8 cellular contexts compared by ENCODE assay signal in the genomic region with DNA sequence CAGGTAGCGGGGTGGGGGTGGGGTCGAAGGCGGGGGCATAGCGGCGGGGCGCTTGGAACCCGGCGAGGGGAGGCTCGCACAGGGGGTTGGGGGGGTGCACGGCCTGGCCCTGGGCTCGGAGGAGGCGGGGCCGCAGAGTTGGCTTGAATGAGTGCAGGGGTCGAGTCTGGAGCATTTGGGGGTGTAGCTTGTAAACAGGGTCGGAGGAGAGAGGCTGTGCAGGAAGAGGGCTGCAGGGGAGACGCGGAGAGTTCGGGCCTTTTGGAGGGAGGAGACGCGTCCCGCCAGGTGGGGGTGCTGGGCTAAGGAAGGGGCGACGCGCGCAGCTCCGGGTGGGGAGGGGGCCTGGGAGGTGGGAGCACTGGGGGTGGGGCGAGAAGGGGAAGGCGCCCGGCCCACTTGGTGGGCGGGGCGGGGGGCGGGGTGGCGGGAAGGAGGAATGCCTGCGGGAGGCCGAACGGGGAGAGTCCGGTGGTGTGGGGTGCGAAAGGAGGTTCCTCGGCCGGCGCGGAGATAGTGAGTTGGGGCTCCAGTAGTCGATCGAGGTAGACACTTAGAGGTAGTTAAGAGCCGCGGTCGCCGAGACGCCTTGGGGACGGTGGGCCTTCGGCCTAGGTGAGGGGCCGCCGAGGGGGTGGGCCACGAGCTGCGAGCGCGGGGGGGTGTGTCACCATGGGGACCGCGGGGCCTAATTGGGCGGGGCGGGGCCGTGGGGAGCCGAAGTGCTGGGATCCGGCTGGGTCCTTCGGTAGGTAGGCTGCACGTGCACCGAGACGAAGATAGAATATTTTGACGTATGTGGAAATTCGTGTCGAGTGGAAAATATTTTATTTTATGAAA. TPM values are rescaled to one million over a fixed set of nuclear protein-coding genes. Genes with fewer than 3 reads are reported as not detected.
DNase-seq lines count a peak whose midpoint lies in the region; ATAC-seq, FAIRE-seq and TF ChIP-seq lines count a peak whose summit lies in the region.

No MANE protein-coding gene starts in this region.

- H3K27ac Mint-ChIP-seq in activated naive CD4-positive, alpha-beta T cell treated with anti-CD3 and anti-CD28 coated beads, Interleukin-2, amount 50 U/mL, for 24 hours, result peak overlapping the region; percentile 86
- H3K27ac Mint-ChIP-seq in glutamatergic neuron (ENCODE audit: unreplicated experiment), result peak overlapping the region; percentile 28

- H3K9me2 ChIP-seq in SK-N-SH, result no peaks in the 10 kb centered on the region

- TF ChIP-seq RAD21 in SK-N-SH (IDR thresholded peaks at IDR 0.05; ENCODE audit: low read length), result no peak

- H3K36me3 ChIP-seq in SK-N-SH (replicated peaks in 1 of 2; ENCODE audit: control insufficient read depth in 1 of 2, insufficient read depth in 2 of 2, low read length in 1 of 2) (peaks cover 2 to 12% of the 10 kb centered on the region in 2 experiments), pancreas (no peaks in the 10 kb centered on the region), thyroid gland (no peaks in the 10 kb centered on the region)

- no peaks in the 10 kb centered on the region for H3K27me3 Mint-ChIP-seq in activated naive CD4-positive, alpha-beta T cell treated with anti-CD3 and anti-CD28 coated beads, Interleukin-2, amount 50 U/mL, for 24 hours
- H3K27me3 Mint-ChIP-seq in glutamatergic neuron (ENCODE audit: unreplicated experiment), result peaks cover 4% of the 10 kb centered on the region

- peaks cover 47% of the 10 kb centered on the region for H4K20me1 ChIP-seq in SK-N-SH (ENCODE audit: insufficient read depth)

- peak overlapping the region; percentile 97 for H3K4me2 ChIP-seq in SK-N-SH

- CTCF ChIA-PET in SK-N-SH (lab: Yijun Ruan, JAX), result interaction anchor here (1.0 to 9.2 kb wide), 7 partner anchors 9 to 449 kb away, joined by 3 to 98 read pairs (median 6); no protein-coding TSS in a partner anchor

- intact Hi-C loops in pancreas (cut with DNase I), result no loop called here
- intact Hi-C loops in thyroid gland (cut with DNase I), result loop anchor here (5.0 kb wide), 1 partner anchor 124 kb away; a partner anchor contains a TSS

- H3K27me3 ChIP-seq in SK-N-SH (ENCODE audit: insufficient read depth) (no peaks in the 10 kb centered on the region), pancreas (no peaks in the 10 kb centered on the region), thyroid gland (no peaks in the 10 kb centered on the region)

- H3K9ac ChIP-seq in SK-N-SH, result peak overlapping the region; percentile 95

- peak; percentile 67 for DNase-seq in ELF-1 (ENCODE audit: low read depth, low spot score)
- peak; percentile 67 for DNase-seq in H54 (ENCODE audit: insufficient read length, low spot score)
- peak; percentile 43 for DNase-seq in LoVo (ENCODE audit: low spot score)
- DNase-seq in SK-N-SH, result peak; percentile 98
- DNase-seq in glutamatergic neuron, result peak; percentile 71
- peak; percentile 50 to 87 (median 70) for DNase-seq in pancreas
- peak; percentile 71 to 73 for DNase-seq in thyroid gland

- H3K9me3 Mint-ChIP-seq in activated naive CD4-positive, alpha-beta T cell treated with anti-CD3 and anti-CD28 coated beads, Interleukin-2, amount 50 U/mL, for 24 hours, result no peaks in the 10 kb centered on the region
- peaks cover 2% of the 10 kb centered on the region for H3K9me3 Mint-ChIP-seq in glutamatergic neuron (ENCODE audit: unreplicated experiment)

- FAIRE-seq in H54 (lab: Jason Lieb, UNC), result no peak
- no peak for FAIRE-seq in pancreas (lab: Jason Lieb, UNC)

- H3K9me3 ChIP-seq in SK-N-SH (no peaks in the 10 kb centered on the region), pancreas (no peaks in the 10 kb centered on the region), thyroid gland (no peaks in the 10 kb centered on the region)

- 2% methylated on average over 67 of the region's 71 CpGs for WGBS in SK-N-SH (ENCODE audit: low lambda C conversion rate)
- WGBS in pancreas, 2 donors, result 1% methylated on average over 61 to 70 of the region's 71 CpGs
- 0 to 1% methylated on average over 35 to 52 of the region's 71 CpGs for WGBS in thyroid gland, 2 donors

- TF ChIP-seq EP300 in SK-N-SH (IDR thresholded peaks at IDR 0.05; ENCODE audit: borderline replicate concordance in 1 of 2, low read depth in 1 of 2, low read length in 1 of 2), result no peak

- peaks cover 7% of the 10 kb centered on the region for H3F3A ChIP-seq in SK-N-SH (replicated peaks; ENCODE audit: insufficient read depth)

- peak overlapping the region; percentile 90 for H3K4me3 Mint-ChIP-seq in activated naive CD4-positive, alpha-beta T cell treated with anti-CD3 and anti-CD28 coated beads, Interleukin-2, amount 50 U/mL, for 24 hours
- H3K4me3 Mint-ChIP-seq in glutamatergic neuron (ENCODE audit: unreplicated experiment), result peak overlapping the region; percentile 83

- no peak for TF ChIP-seq POLR2A in H54 (IDR thresholded peaks at IDR 0.05; ENCODE audit: low read depth, low read length)
- no peak for TF ChIP-seq POLR2A in thyroid gland (IDR thresholded peaks at IDR 0.05)

- POLR2A ChIA-PET in SK-N-SH (lab: Yijun Ruan, JAX), result interaction anchor here (0.7 to 2.8 kb wide), 8 partner anchors 8 to 439 kb away, joined by 3 to 10 read pairs (median 3); a partner anchor contains a TSS

- H3K27ac ChIP-seq in SK-N-SH (ENCODE audit: low read depth in 2 of 2, low read length in 1 of 2) (peak overlapping the region; percentile 89 to 94), pancreas (peak overlapping the region; percentile 82 to 92 (median 92)), thyroid gland (peak overlapping the region; percentile 74 to 94 (median 76))

- H3K36me3 Mint-ChIP-seq in activated naive CD4-positive, alpha-beta T cell treated with anti-CD3 and anti-CD28 coated beads, Interleukin-2, amount 50 U/mL, for 24 hours, result peaks cover 2% of the 10 kb centered on the region
- peaks cover 5% of the 10 kb centered on the region for H3K36me3 Mint-ChIP-seq in glutamatergic neuron (ENCODE audit: unreplicated experiment)

- peak overlapping the region; percentile 84; the same call in 1 of the 2 replicates for H2AFZ ChIP-seq in SK-N-SH (ENCODE audit: low read depth)

- H3K4me1 ChIP-seq in SK-N-SH (ENCODE audit: control insufficient read depth in 1 of 2, insufficient read depth in 2 of 2, low read depth in 1 of 2, low read length in 1 of 2) (peaks cover 2 to 13% of the 10 kb centered on the region in 2 experiments; a peak in 3 of 4 replicates), pancreas (peaks cover 0 to 4% (median 0%) of the 10 kb centered on the region in 3 donors), thyroid gland (peaks cover 11 to 24% of the 10 kb centered on the region in 2 donors)

- peaks cover 19% of the 10 kb centered on the region for H3K4me1 Mint-ChIP-seq in activated naive CD4-positive, alpha-beta T cell treated with anti-CD3 and anti-CD28 coated beads, Interleukin-2, amount 50 U/mL, for 24 hours
- H3K4me1 Mint-ChIP-seq in glutamatergic neuron (ENCODE audit: low read depth, unreplicated experiment), result peaks cover 6% of the 10 kb centered on the region

- peaks cover 49% of the 10 kb centered on the region for H3K79me2 ChIP-seq in SK-N-SH (ENCODE audit: insufficient read depth)

- H3K4me3 ChIP-seq in SK-N-SH (ENCODE audit: low read depth in 2 of 2, low read length in 1 of 2), result peak overlapping the region; percentile 65 to 95
- peak overlapping the region; percentile 51 to 82 (median 64) for H3K4me3 ChIP-seq in pancreas
- H3K4me3 ChIP-seq in thyroid gland (replicated peaks in 1 of 3), result peak overlapping the region; percentile 82 to 86 (median 83)

- no peak for TF ChIP-seq CTCF in SK-N-SH (IDR thresholded peaks at IDR 0.05)
- no peak for TF ChIP-seq CTCF in glutamatergic neuron (IDR thresholded peaks at IDR 0.05; ENCODE audit: partially characterized antibody, unreplicated experiment)
- TF ChIP-seq CTCF in pancreas (IDR thresholded peaks at IDR 0.05), result no peak
- no peak for TF ChIP-seq CTCF in thyroid gland (IDR thresholded peaks at IDR 0.05)

- peak; percentile 27 to 52 (median 42) for ATAC-seq in pancreas

TF ChIP-seq in SK-N-SH, 30 proteins besides CTCF, POLR2A, EP300 and RAD21 (continues in another document):
- TF ChIP-seq TAF1 (IDR thresholded peaks at IDR 0.05; ENCODE audit: borderline replicate concordance, low read depth, low read length) (no peak), RXRA (IDR thresholded peaks at IDR 0.05; ENCODE audit: borderline replicate concordance, low read depth) (no peak), NRF1 (IDR thresholded peaks at IDR 0.05; ENCODE audit: low read depth, low read length) (no peak), MXI1 (IDR thresholded peaks at IDR 0.05; ENCODE audit: low read depth, low read length) (peak; percentile 92), GABPA (IDR thresholded peaks at IDR 0.05; ENCODE audit: low read depth) (no peak), FOXM1 (IDR thresholded peaks at IDR 0.05; ENCODE audit: low read depth) (no peak), FOXJ3 (CRISPR knock-in tag; IDR thresholded peaks at IDR 0.05) (no peak), SMC3 (IDR thresholded peaks at IDR 0.05; ENCODE audit: low read depth, low read length) (no peak), NFIC (IDR thresholded peaks at IDR 0.05; ENCODE audit: borderline replicate concordance) (no peak), FOSL2 (IDR thresholded peaks at IDR 0.05; ENCODE audit: borderline replicate concordance, low read depth) (no peak)
- TF ChIP-seq, protein P1, sequence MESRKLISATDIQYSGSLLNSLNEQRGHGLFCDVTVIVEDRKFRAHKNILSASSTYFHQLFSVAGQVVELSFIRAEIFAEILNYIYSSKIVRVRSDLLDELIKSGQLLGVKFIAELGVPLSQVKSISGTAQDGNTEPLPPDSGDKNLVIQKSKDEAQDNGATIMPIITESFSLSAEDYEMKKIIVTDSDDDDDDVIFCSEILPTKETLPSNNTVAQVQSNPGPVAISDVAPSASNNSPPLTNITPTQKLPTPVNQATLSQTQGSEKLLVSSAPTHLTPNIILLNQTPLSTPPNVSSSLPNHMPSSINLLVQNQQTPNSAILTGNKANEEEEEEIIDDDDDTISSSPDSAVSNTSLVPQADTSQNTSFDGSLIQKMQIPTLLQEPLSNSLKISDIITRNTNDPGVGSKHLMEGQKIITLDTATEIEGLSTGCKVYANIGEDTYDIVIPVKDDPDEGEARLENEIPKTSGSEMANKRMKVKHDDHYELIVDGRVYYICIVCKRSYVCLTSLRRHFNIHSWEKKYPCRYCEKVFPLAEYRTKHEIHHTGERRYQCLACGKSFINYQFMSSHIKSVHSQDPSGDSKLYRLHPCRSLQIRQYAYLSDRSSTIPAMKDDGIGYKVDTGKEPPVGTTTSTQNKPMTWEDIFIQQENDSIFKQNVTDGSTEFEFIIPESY (IDR thresholded peaks at IDR 0.05; ENCODE audit: borderline replicate concordance, low read depth), result no peak
- TF ChIP-seq, protein P2, sequence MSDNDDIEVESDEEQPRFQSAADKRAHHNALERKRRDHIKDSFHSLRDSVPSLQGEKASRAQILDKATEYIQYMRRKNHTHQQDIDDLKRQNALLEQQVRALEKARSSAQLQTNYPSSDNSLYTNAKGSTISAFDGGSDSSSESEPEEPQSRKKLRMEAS (IDR thresholded peaks at IDR 0.05; ENCODE audit: low read depth), result peak; percentile 92

RNA-seq across cellular contexts. Expression of a gene that starts 0.8 kb away (rescaled TPM):
- polyA plus RNA-seq in SK-N-SH (2012; rRNA removed), result 16.4 and 16.6 TPM in 2 replicates
- 25.0 and 34.0 TPM in 2 replicates for polyA plus RNA-seq in SK-N-SH (2012; cell fraction: cytosol; rRNA removed)
- polyA plus RNA-seq in SK-N-SH (2012; cell fraction: nucleus; rRNA removed), result 11.8 and 19.6 TPM in 2 replicates
- total RNA-seq in glutamatergic neuron (ENCODE audit: unreplicated experiment), result 34.9 TPM
- total RNA-seq in pancreas, result 10 to 100 TPM; 15.2 to 30.9 (median 25.3) TPM
- 10 to 100 TPM in 1 of 2 donors, 1 to 10 TPM in 1; 4.3 to 11.4 TPM for polyA plus RNA-seq in pancreas
- total RNA-seq in thyroid gland, result 10 to 100 TPM; 37.4 to 75.0 (median 52.0) TPM

Comparison
In these comparisons a context has a peak if more than half of its experiments do, and no peak if none do; other contexts are left out.
1. Peak in every context shown above with its lines: DNase-seq, ATAC-seq, H3K4me3 ChIP-seq and H3K27ac ChIP-seq.
2. DNase-seq: peak in every context shown above with its lines; median percentile 98 in SK-N-SH; 72 in thyroid gland; 71 in glutamatergic neuron; 70 in pancreas; 67 in ELF-1; 67 in H54; 43 in LoVo.